Comparison of ENCODE assay signal across 21 cellular contexts in genomic region chr9:93210974-93211653, GRCh38. TPM values are rescaled to one million over a fixed set of nuclear protein-coding genes. Genes with fewer than 3 reads are reported as not detected.
"Had no signal": no experiment of that assay in that cellular context is flagged by ENCODE, and none has a peak within 500 bp of the region (broad histone marks: within the 10 kb centered on the region; RNA-seq: fewer than 3 reads in every experiment).

No MANE protein-coding gene starts in this region.

- H3K36me3 ChIP-seq: thoracic aorta, upper lobe of right lung had no signal

- H3K4me1 ChIP-seq: foreskin keratinocyte, upper lobe of right lung had no signal

- H3K27ac Mint-ChIP-seq: activated CD4-positive, alpha-beta memory T cell treated with anti-CD3 and anti-CD28 coated beads for 36 hours; activated naive CD8-positive, alpha-beta T cell; activated T-cell treated with anti-CD3 and anti-CD28 coated beads, Interleukin-2, amount 50 U/mL, for 24 hours; endodermal cell; mesothelial cell of epicardium; nephron had no signal

- DNase-seq: activated CD4-positive, alpha-beta memory T cell treated with anti-CD3 and anti-CD28 coated beads for 36 hours; activated gamma-delta T cell; activated T-cell treated with anti-CD3 and anti-CD28 coated beads, Interleukin-2, amount 50 U/mL, for 24 hours; amygdala; endodermal cell; foreskin keratinocyte; hippocampal formation; left cardiac atrium; retina; upper lobe of right lung; WERI-Rb-1 had no signal

- ATAC-seq: foreskin keratinocyte, left cardiac atrium, upper lobe of right lung had no signal

- H3K4me1 Mint-ChIP-seq: endodermal cell had no signal

- H3K27me3 ChIP-seq: upper lobe of right lung had no signal

- H3K4me3 Mint-ChIP-seq: activated CD4-positive, alpha-beta memory T cell treated with anti-CD3 and anti-CD28 coated beads for 36 hours; activated naive CD8-positive, alpha-beta T cell; activated T-cell treated with anti-CD3 and anti-CD28 coated beads, Interleukin-2, amount 50 U/mL, for 24 hours; endodermal cell; mesothelial cell of epicardium; nephron had no signal

- H3K27ac ChIP-seq: epithelial cell of prostate, foreskin keratinocyte, SK-N-MC, thoracic aorta, upper lobe of right lung, WERI-Rb-1 had no signal

- H3K4me3 ChIP-seq: SK-N-MC, thoracic aorta, upper lobe of right lung had no signal

- FAIRE-seq: colon, islet of Langerhans had no signal

- H3K36me3 Mint-ChIP-seq: activated naive CD8-positive, alpha-beta T cell had no signal

- H3K27me3 Mint-ChIP-seq: activated CD4-positive, alpha-beta memory T cell treated with anti-CD3 and anti-CD28 coated beads for 36 hours; activated T-cell treated with anti-CD3 and anti-CD28 coated beads, Interleukin-2, amount 50 U/mL, for 24 hours had no signal

RNA-seq across cellular contexts. Expression of gene WNK2, which starts 27.2 kb away (rescaled TPM):
- total RNA-seq: fibroblast of lung, lung microvascular endothelial cell had no signal
- polyA plus RNA-seq: fibroblast of lung had no signal
